In genomic region chr22:50309601-50309991, GRCh38 we compare ENCODE assay signal across 13 cellular contexts. TPM values are rescaled to one million over a fixed set of nuclear protein-coding genes. Genes with fewer than 3 reads are reported as not detected.
A peak's percentile ranks its signal among the peaks of the same experiment; 100 is the strongest.
DNase-seq lines count a peak whose midpoint lies in the region; ATAC-seq, FAIRE-seq and TF ChIP-seq lines count a peak whose summit lies in the region.
"Had no signal": no experiment of that assay in that cellular context is flagged by ENCODE, and none has a peak within 500 bp of the region (broad histone marks: within the 10 kb centered on the region; RNA-seq: fewer than 3 reads in every experiment).

No MANE protein-coding gene starts in this region.

- H3K36me3 ChIP-seq in HEK293 (ENCODE audit: control insufficient read depth in 2 of 2, insufficient read depth in 1 of 2, low read length in 2 of 2) (peaks cover 0 to 9% of the 10 kb centered on the region in 2 experiments; a peak in 1 of 3 replicates), H1 (ENCODE audit: control insufficient read depth in 2 of 4, insufficient read depth in 4 of 4, low read length in 3 of 4) (no peaks in the 10 kb centered on the region)

- 0 out of 2 replicates have a peak overlapping the region, but pooled peaks have one; percentile 60 for H2BK5ac ChIP-seq in H1 (ENCODE audit: low read depth, low read length)

- no peaks in the 10 kb centered on the region; a peak in 2 of 7 replicates for H3K27me3 ChIP-seq in H1 (replicated peaks in 1 of 4; ENCODE audit: control insufficient read depth in 3 of 4, extremely low read depth in 1 of 4, insufficient read depth in 3 of 4, low read length in 3 of 4)

- no peak overlapping the region for H3K4me3 ChIP-seq in HEK293 (ENCODE audit: low read depth, low read length)
- H3K4me3 ChIP-seq in H1 (ENCODE audit: extremely low read depth in 1 of 4, insufficient read depth in 2 of 4, low read depth in 3 of 4, low read length in 4 of 4), result no peak overlapping the region
- H3K4me3 ChIP-seq in skin epidermis, result no peak overlapping the region

- H3K79me1 ChIP-seq in H1 (ENCODE audit: low read depth, low read length), result no peaks in the 10 kb centered on the region; the same call in 1 of the 2 replicates

- TF ChIP-seq EP300 in H1 (IDR thresholded peaks at IDR 0.05; ENCODE audit: borderline replicate concordance in 1 of 2, low read depth in 2 of 2, low read length in 2 of 2), result no peak

- no peak overlapping the region for H3K4ac ChIP-seq in H1 (replicated peaks; ENCODE audit: insufficient read length, low read depth, low read length)

- no peak for DNase-seq in H1 (ENCODE audit: low read depth in 1 of 2, low spot score in 2 of 2)
- no peak for DNase-seq in glomerular visceral epithelial cell (ENCODE audit: extremely low spot score)
- DNase-seq in dedifferentiated amniotic fluid mesenchymal stem cell (ENCODE audit: extremely low spot score), result no peak
- DNase-seq: activated CD8-positive, alpha-beta memory T cell treated with anti-CD3 and anti-CD28 coated beads, Interleukin-2, amount 10 ng/mL, durations not matched to agents 7 days and 5 days; activated naive CD8-positive, alpha-beta T cell treated with anti-CD3 and anti-CD28 coated beads for 36 hours; dermis blood vessel endothelial cell; HCEC 1CT; natural killer cell had no signal

- no peak overlapping the region for H3K27ac ChIP-seq in HEK293 (ENCODE audit: extremely low read depth, low read depth, low read length)
- H3K27ac ChIP-seq in H1 (ENCODE audit: low read depth, low read length), result no peak overlapping the region
- peak overlapping the region in 16 of 21 experiments; percentile 19 to 96 (median 74) for H3K27ac ChIP-seq in skin epidermis

- H2BK15ac ChIP-seq in H1 (ENCODE audit: low read length), result peak overlapping the region; percentile 72; the same call in 1 of the 2 replicates

- no peak overlapping the region for H3K4me2 ChIP-seq in H1 (ENCODE audit: insufficient read depth in 1 of 2, low read depth in 2 of 2, low read length in 2 of 2)

- 98% methylated on average over 6 of the region's 7 CpGs; no CpG with 5 or more reads in 1 of the 2 experiments for WGBS in H1 (ENCODE audit: extremely low coverage in 1 of 2, insufficient coverage in 1 of 2, insufficient read length in 1 of 2, insufficient replicate concordance in 2 of 2, low coverage in 1 of 2, low lambda C conversion rate in 2 of 2, missing lambda C conversion rate in 1 of 2), 2 experiments

- H3K9me3 ChIP-seq in HEK293 (ENCODE audit: control insufficient read depth, insufficient read depth, low read depth, low read length) (no peaks in the 10 kb centered on the region), H1 (ENCODE audit: insufficient read depth in 2 of 2, low read depth in 1 of 2, low read length in 1 of 2) (no peaks in the 10 kb centered on the region; a peak in 1 of 4 replicates)

- no peak for FAIRE-seq in H1 (lab: Jason Lieb, UNC)
- FAIRE-seq: GM18507, islet of Langerhans had no signal

- H4K20me1 ChIP-seq in H1 (replicated peaks in 1 of 2; ENCODE audit: control insufficient read depth in 1 of 2, insufficient read depth in 2 of 2, low read length in 2 of 2), result peaks cover 0 to 6% of the 10 kb centered on the region in 2 experiments

- H3K79me2 ChIP-seq in H1 (ENCODE audit: control insufficient read depth in 1 of 2, insufficient read depth in 2 of 2, low read length in 2 of 2), result peaks cover 0 to 8% of the 10 kb centered on the region in 2 experiments; a peak in 2 of 4 replicates

- no peak for ATAC-seq in GM18873 (IDR thresholded peaks at IDR 0.05; ENCODE audit: low FRiP score, unreplicated experiment)
- ATAC-seq: activated CD8-positive, alpha-beta memory T cell treated with anti-CD3 and anti-CD28 coated beads, Interleukin-2, amount 10 ng/mL, durations not matched to agents 7 days and 5 days; natural killer cell had no signal

- TF ChIP-seq RAD21 in H1 (IDR thresholded peaks at IDR 0.05 in 1 of 2, conservative IDR thresholded peaks at IDR 0.05 in 1 of 2; ENCODE audit: low read depth in 2 of 2, low read length in 2 of 2), result no peak

- H4K8ac ChIP-seq in H1 (ENCODE audit: extremely low read depth, insufficient read depth, low read length), result no peak overlapping the region

- no peak overlapping the region for H2AFZ ChIP-seq in H1 (ENCODE audit: low read length)

- H3K9ac ChIP-seq in H1 (replicated peaks in 1 of 4; ENCODE audit: extremely low read depth in 1 of 4, low read depth in 3 of 4, low read length in 3 of 4), result no peak overlapping the region

- H2BK12ac ChIP-seq in H1 (ENCODE audit: low read depth, low read length), result 0 out of 2 replicates have a peak overlapping the region, but pooled peaks have one; percentile 90

- TF ChIP-seq CTCF in HEK293 (tag by site-specific recombination; IDR thresholded peaks at IDR 0.05) (no peak), H1 (IDR thresholded peaks at IDR 0.05; ENCODE audit: control extremely low read depth in 1 of 3, insufficient read depth in 1 of 3, low read depth in 1 of 3, low read length in 3 of 3) (no peak)

- H3K14ac ChIP-seq in H1 (ENCODE audit: insufficient read length), result no peak overlapping the region

- POLR2A ChIA-PET in HEK293 (lab: Yijun Ruan, JAX) (interaction anchor here (0.6 kb wide), 2 partner anchors 19 to 362 kb away, joined by 3 read pairs; no protein-coding TSS in a partner anchor), H1 (lab: Charles Lee; ENCODE audit: partially characterized antibody) (interaction anchor here (0.9 to 1.8 kb wide), 3 partner anchors 15 to 27 kb away, joined by 3 to 9 read pairs (median 5); partner anchors contain the start of gene DENND6B)

- H2BK120ac ChIP-seq in H1 (replicated peaks; ENCODE audit: low read depth, low read length), result no peak overlapping the region

- no peak overlapping the region for H3K18ac ChIP-seq in H1 (ENCODE audit: extremely low read depth, low read length)

- peaks cover 2% of the 10 kb centered on the region; the same call in 1 of the 2 replicates for H3K23me2 ChIP-seq in H1 (ENCODE audit: low read depth, low read length)

- no peak for TF ChIP-seq POLR2A in H1 (IDR thresholded peaks at IDR 0.05; ENCODE audit: control extremely low read depth in 1 of 2, low read depth in 2 of 2, low read length in 2 of 2)

- H4K91ac ChIP-seq in H1 (replicated peaks; ENCODE audit: insufficient read length, low read length), result peak overlapping the region; percentile 69

- H3K56ac ChIP-seq in H1 (replicated peaks; ENCODE audit: insufficient read length, low read depth, low read length), result no peak overlapping the region

- H3K4me1 ChIP-seq in HEK293 (ENCODE audit: control insufficient read depth, insufficient read depth, low read length), result peaks cover 13% of the 10 kb centered on the region
- peaks cover 3 to 29% (median 15%) of the 10 kb centered on the region in 4 experiments; a peak in 6 of 7 replicates for H3K4me1 ChIP-seq in H1 (replicated peaks in 1 of 4; ENCODE audit: control insufficient read depth in 3 of 4, insufficient read depth in 4 of 4, low read length in 3 of 4)

- H2AK5ac ChIP-seq in H1 (ENCODE audit: low read depth, low read length), result no peak overlapping the region

- H4K5ac ChIP-seq in H1 (ENCODE audit: insufficient read length, low read depth, low read length), result no peak overlapping the region

- H2BK20ac ChIP-seq in H1 (ENCODE audit: low read length), result no peak overlapping the region; the same call in 1 of the 2 replicates

- CTCF ChIA-PET in HEK293 (lab: Yijun Ruan, JAX), result interaction anchor here (1.1 to 1.4 kb wide), 2 partner anchors 17 to 35 kb away, joined by 3 read pairs; partner anchors contain the start of gene DENND6B
- CTCF ChIA-PET in H1 (lab: Charles Lee; ENCODE audit: partially characterized antibody), result interaction anchor here (0.9 to 2.2 kb wide), 4 partner anchors 11 to 33 kb away, joined by 3 to 7 read pairs (median 6); no protein-coding TSS in a partner anchor

- no peak overlapping the region for H3K23ac ChIP-seq in H1 (ENCODE audit: insufficient read length)

RNA-seq across cellular contexts. Expression of gene PLXNB2, which starts 2.1 kb away (rescaled TPM):
- total RNA-seq in H1 (2021; fragmentation: NEBNext Ultra II Directional; extraction: Animal tissue kit (Norgen Biotek cat#: 25700)), result 92.8 and 106 TPM in 2 replicates
- polyA plus RNA-seq in H1 (2011; rRNA removed), result 58.3 and 83.3 TPM in 2 replicates
- 58.5 TPM for polyA plus RNA-seq in H1 (2011; cell fraction: cytosol; rRNA removed)
- 226 TPM for polyA plus RNA-seq in H1 (2011; cell fraction: nucleus; rRNA removed)
- polyA plus RNA-seq in H1 (2012, experiment 1 of 2), result 63.1 to 97.9 TPM (median 90.3 TPM) in 4 replicates
- polyA plus RNA-seq in H1 (2012, experiment 2 of 2), result 97.7 TPM
- polyA plus RNA-seq in H1 (2013, experiment 1 of 2), result 115 TPM
- 92.5 TPM for polyA plus RNA-seq in H1 (2013, experiment 2 of 2)
- polyA minus RNA-seq in H1 (2011; rRNA and poly(A)+ RNA removed), result 71.0 and 71.3 TPM in 2 replicates
- 70.6 TPM for polyA minus RNA-seq in H1 (2011; cell fraction: cytosol; rRNA and poly(A)+ RNA removed)
- 62.9 TPM for polyA minus RNA-seq in H1 (2011; cell fraction: nucleus; rRNA and poly(A)+ RNA removed)

RNA-seq across cellular contexts. Expression of gene DENND6B, which starts 17.2 kb away (rescaled TPM):
- total RNA-seq in H1 (2021; fragmentation: NEBNext Ultra II Directional; extraction: Animal tissue kit (Norgen Biotek cat#: 25700)), result 1.1 TPM in 2 replicates
- polyA plus RNA-seq in H1 (2011; rRNA removed), result 1.9 and 3.6 TPM in 2 replicates
- polyA plus RNA-seq in H1 (2011; cell fraction: cytosol; rRNA removed), result 2.0 TPM
- polyA plus RNA-seq in H1 (2011; cell fraction: nucleus; rRNA removed), result 13.0 TPM
- 0.58 to 2.1 TPM (median 1.6 TPM) in 4 replicates for polyA plus RNA-seq in H1 (2012, experiment 1 of 2)
- 0.84 TPM for polyA plus RNA-seq in H1 (2012, experiment 2 of 2)
- polyA plus RNA-seq in H1 (2013, experiment 1 of 2), result 0.75 TPM
- 0.75 TPM for polyA plus RNA-seq in H1 (2013, experiment 2 of 2)
- polyA minus RNA-seq in H1 (2011; rRNA and poly(A)+ RNA removed), result 0.32 and 0.50 TPM in 2 replicates
- polyA minus RNA-seq in H1 (2011; cell fraction: cytosol; rRNA and poly(A)+ RNA removed), result 1.2 TPM
- polyA minus RNA-seq in H1 (2011; cell fraction: nucleus; rRNA and poly(A)+ RNA removed), result 1.4 TPM

RNA-seq across cellular contexts. Expression of gene PPP6R2, which starts 33.5 kb away (rescaled TPM):
- 32.2 and 32.3 TPM in 2 replicates for total RNA-seq in H1 (2021; fragmentation: NEBNext Ultra II Directional; extraction: Animal tissue kit (Norgen Biotek cat#: 25700))
- polyA plus RNA-seq in H1 (2011; rRNA removed), result 25.0 and 33.1 TPM in 2 replicates
- 34.4 TPM for polyA plus RNA-seq in H1 (2011; cell fraction: cytosol; rRNA removed)
- polyA plus RNA-seq in H1 (2011; cell fraction: nucleus; rRNA removed), result 140 TPM
- 24.5 to 41.1 TPM (median 35.3 TPM) in 4 replicates for polyA plus RNA-seq in H1 (2012, experiment 1 of 2)
- 25.1 TPM for polyA plus RNA-seq in H1 (2012, experiment 2 of 2)
- polyA plus RNA-seq in H1 (2013, experiment 1 of 2), result 17.9 TPM
- polyA plus RNA-seq in H1 (2013, experiment 2 of 2), result 16.7 TPM
- polyA minus RNA-seq in H1 (2011; rRNA and poly(A)+ RNA removed), result 30.2 and 31.7 TPM in 2 replicates
- 23.9 TPM for polyA minus RNA-seq in H1 (2011; cell fraction: cytosol; rRNA and poly(A)+ RNA removed)
- 34.9 TPM for polyA minus RNA-seq in H1 (2011; cell fraction: nucleus; rRNA and poly(A)+ RNA removed)

RNA-seq across cellular contexts. Expression of gene MAPK11, which starts 39.4 kb away (rescaled TPM):
- total RNA-seq in H1 (2021; fragmentation: NEBNext Ultra II Directional; extraction: Animal tissue kit (Norgen Biotek cat#: 25700)), result 1.5 TPM in 2 replicates
- polyA plus RNA-seq in H1 (2011; rRNA removed), result 0.70 and 1.5 TPM in 2 replicates
- polyA plus RNA-seq in H1 (2011; cell fraction: cytosol; rRNA removed), result 1.1 TPM
- 4.6 TPM for polyA plus RNA-seq in H1 (2011; cell fraction: nucleus; rRNA removed)
- polyA plus RNA-seq in H1 (2012, experiment 1 of 2), result 0.36 to 1.7 TPM (median 1.1 TPM) in 4 replicates
- polyA plus RNA-seq in H1 (2012, experiment 2 of 2), result 0.45 TPM
- polyA plus RNA-seq in H1 (2013, experiment 1 of 2), result 0.87 TPM
- 0.96 TPM for polyA plus RNA-seq in H1 (2013, experiment 2 of 2)
- polyA minus RNA-seq in H1 (2011; rRNA and poly(A)+ RNA removed), result 0.57 and 0.68 TPM in 2 replicates
- polyA minus RNA-seq in H1 (2011; cell fraction: cytosol; rRNA and poly(A)+ RNA removed), result not detected
- polyA minus RNA-seq in H1 (2011; cell fraction: nucleus; rRNA and poly(A)+ RNA removed), result 1.00 TPM

RNA-seq across cellular contexts. Expression of gene MAPK12, which starts 48.1 kb away (rescaled TPM):
- 15.6 and 20.3 TPM in 2 replicates for total RNA-seq in H1 (2021; fragmentation: NEBNext Ultra II Directional; extraction: Animal tissue kit (Norgen Biotek cat#: 25700))
- polyA plus RNA-seq in H1 (2011; rRNA removed), result 17.3 and 25.9 TPM in 2 replicates
- polyA plus RNA-seq in H1 (2011; cell fraction: cytosol; rRNA removed), result 24.5 TPM
- polyA plus RNA-seq in H1 (2011; cell fraction: nucleus; rRNA removed), result 83.3 TPM
- 13.2 to 20.0 TPM (median 18.2 TPM) in 4 replicates for polyA plus RNA-seq in H1 (2012, experiment 1 of 2)
- 15.2 TPM for polyA plus RNA-seq in H1 (2012, experiment 2 of 2)
- polyA plus RNA-seq in H1 (2013, experiment 1 of 2), result 14.5 TPM
- 11.9 TPM for polyA plus RNA-seq in H1 (2013, experiment 2 of 2)
- polyA minus RNA-seq in H1 (2011; rRNA and poly(A)+ RNA removed), result 8.8 and 9.6 TPM in 2 replicates
- 11.2 TPM for polyA minus RNA-seq in H1 (2011; cell fraction: cytosol; rRNA and poly(A)+ RNA removed)
- 19.5 TPM for polyA minus RNA-seq in H1 (2011; cell fraction: nucleus; rRNA and poly(A)+ RNA removed)

Comparison
In these comparisons a context has a peak if more than half of its experiments do, and no peak if none do; other contexts are left out.
1. H3K27ac ChIP-seq: peak in skin epidermis (16 of 21); none in HEK293 (single experiment) and H1 (single experiment).